In genomic region chr12:108832730-108833354, GRCh38 we compare ENCODE assay signal across 10 cellular contexts. TPM values are rescaled to one million over a fixed set of nuclear protein-coding genes. Genes with fewer than 3 reads are reported as not detected.
DNase-seq lines count a peak whose midpoint lies in the region; ATAC-seq and TF ChIP-seq lines count a peak whose summit lies in the region.
"Had no signal": no experiment of that assay in that cellular context is flagged by ENCODE, and none has a peak within 500 bp of the region (broad histone marks: within the 10 kb centered on the region; RNA-seq: fewer than 3 reads in every experiment).

No MANE protein-coding gene starts in this region.

- H2BK5ac ChIP-seq in mesenchymal stem cell (ENCODE audit: low read depth, low read length, poor library complexity, severe bottlenecking) = peak overlapping the region; percentile 99

- CTCF ChIA-PET in activated CD8-positive, alpha-beta T cell treated with anti-CD3 and anti-CD28 coated beads for 36 hours (lab: Charles Lee) = interaction anchor here (1.1 to 1.5 kb wide), 3 partner anchors 30 to 168 kb away, joined by 3 to 4 read pairs (median 3); no protein-coding TSS in a partner anchor

- DNase-seq in M059J (ENCODE audit: low read depth) = peak; percentile 75
- DNase-seq in coronary artery (ENCODE audit: low spot score) = no peak
- peak; percentile 77 for DNase-seq in mesenchymal stem cell
- no peak for DNase-seq in transverse colon
- no peak for DNase-seq in NCI-H345 (lab: John Stamatoyannopoulos, UW)
- no peak for DNase-seq in activated naive CD4-positive, alpha-beta T cell treated with anti-CD3 and anti-CD28 coated beads, Interleukin-2, amount 50 U/mL, for 16 hours
- DNase-seq in activated CD8-positive, alpha-beta T cell treated with anti-CD3 and anti-CD28 coated beads for 36 hours = no peak
- DNase-seq: activated B cell treated with CpG ODN at 0.5 μM for 24 hours had no signal

- no peak overlapping the region for H3K14ac ChIP-seq in mesenchymal stem cell (ENCODE audit: low read length in 2 of 2)

- H4K8ac ChIP-seq in mesenchymal stem cell (ENCODE audit: low read length) = peak overlapping the region; percentile 92

- in situ Hi-C loops in transverse colon (cut with MboI; ENCODE audit: low pct_ligation_motif_present in 1 of 4, low pct_unique_long_range_greater_than_20kb in 1 of 4, low sequenced_read_pairs in 3 of 4) = no loop called here

- WGBS in mesenchymal stem cell = 17% methylated on average over 5 of the region's 10 CpGs
- WGBS in transverse colon (ENCODE audit: low coverage in 1 of 2), 2 donors = 58 to 72% methylated on average over 7 to 10 of the region's 10 CpGs

- H3K9me3 Mint-ChIP-seq in activated CD8-positive, alpha-beta T cell treated with anti-CD3 and anti-CD28 coated beads for 36 hours = no peaks in the 10 kb centered on the region
- H3K9me3 Mint-ChIP-seq: activated B cell treated with CpG ODN at 0.5 μM for 24 hours had no signal

- H3K79me1 ChIP-seq in mesenchymal stem cell (replicated peaks; ENCODE audit: low read length, poor library complexity, severe bottlenecking) = peaks cover 5% of the 10 kb centered on the region

- H2AK5ac ChIP-seq in mesenchymal stem cell (ENCODE audit: low read length, severe bottlenecking) = peak overlapping the region; percentile 100

- H3K27me3 Mint-ChIP-seq in activated CD8-positive, alpha-beta T cell treated with anti-CD3 and anti-CD28 coated beads for 36 hours = no peaks in the 10 kb centered on the region
- H3K27me3 Mint-ChIP-seq: activated B cell treated with CpG ODN at 0.5 μM for 24 hours had no signal

- H3K27ac ChIP-seq in coronary artery (peak overlapping the region; percentile 73 to 89), mesenchymal stem cell (ENCODE audit: low read length, poor library complexity, severe bottlenecking) (peak overlapping the region; percentile 100), transverse colon (peak overlapping the region; percentile 66 to 84 (median 80))

- TF ChIP-seq POLR2A in transverse colon (IDR thresholded peaks at IDR 0.05) = no peak

- no peak for TF ChIP-seq EP300 in transverse colon (IDR thresholded peaks at IDR 0.05; ENCODE audit: low read depth)

- POLR2A ChIA-PET in activated CD8-positive, alpha-beta T cell treated with anti-CD3 and anti-CD28 coated beads for 36 hours (lab: Charles Lee) = no interaction called here

- no peak overlapping the region for H3K23ac ChIP-seq in mesenchymal stem cell (ENCODE audit: low read length in 2 of 2)

- intact Hi-C loops in transverse colon (cut with DNase I; ENCODE audit: low total_unique reads) = no loop called here
- intact Hi-C loops in activated CD8-positive, alpha-beta T cell treated with anti-CD3 and anti-CD28 coated beads for 36 hours (cut with micrococcal nuclease) = no loop called here

- H2BK120ac ChIP-seq in mesenchymal stem cell (ENCODE audit: low read depth, low read length) = peak overlapping the region; percentile 85

- H3K27ac Mint-ChIP-seq in activated CD8-positive, alpha-beta T cell treated with anti-CD3 and anti-CD28 coated beads for 36 hours = no peak overlapping the region
- H3K27ac Mint-ChIP-seq: activated B cell treated with CpG ODN at 0.5 μM for 24 hours had no signal

- peak overlapping the region; percentile 55 for H3K4me2 ChIP-seq in mesenchymal stem cell (ENCODE audit: low read length, poor library complexity, severe bottlenecking)

- TF ChIP-seq CTCF in coronary artery (IDR thresholded peaks at IDR 0.05) (no peak), transverse colon (IDR thresholded peaks at IDR 0.05) (no peak)
- no peak for TF ChIP-seq CTCF in activated CD8-positive, alpha-beta T cell treated with anti-CD3 and anti-CD28 coated beads for 36 hours (IDR thresholded peaks at IDR 0.05)

- H3K36me3 Mint-ChIP-seq in activated CD8-positive, alpha-beta T cell treated with anti-CD3 and anti-CD28 coated beads for 36 hours (ENCODE audit: low read depth) = peaks cover 43% of the 10 kb centered on the region

- H3K27me3 ChIP-seq in mesenchymal stem cell (ENCODE audit: control insufficient read depth in 1 of 2, insufficient read depth in 1 of 2, low read length in 2 of 2) = no peaks in the 10 kb centered on the region
- no peaks in the 10 kb centered on the region for H3K27me3 ChIP-seq in transverse colon

- peak overlapping the region; percentile 29 for H2BK15ac ChIP-seq in mesenchymal stem cell (ENCODE audit: low read depth, poor library complexity, severe bottlenecking)

- no peak for ATAC-seq in GM21360 (IDR thresholded peaks at IDR 0.05; ENCODE audit: unreplicated experiment)
- no peak for ATAC-seq in activated CD8-positive, alpha-beta T cell treated with anti-CD3 and anti-CD28 coated beads for 36 hours

- peak overlapping the region; percentile 87 for H3K9ac ChIP-seq in mesenchymal stem cell (ENCODE audit: low read length)

- H3K36me3 ChIP-seq in mesenchymal stem cell (ENCODE audit: control insufficient read depth in 1 of 2, insufficient read depth in 2 of 2, low read depth in 1 of 2, low read length in 2 of 2) (peaks cover 29 to 72% of the 10 kb centered on the region in 2 experiments), transverse colon (peaks cover 0 to 6% (median 0%) of the 10 kb centered on the region in 4 donors)

- no peak overlapping the region for H2AFZ ChIP-seq in mesenchymal stem cell (ENCODE audit: low read depth, low read length)

- H3K4me1 ChIP-seq in mesenchymal stem cell (ENCODE audit: control insufficient read depth, insufficient read depth, low read depth, low read length) (peaks cover 38% of the 10 kb centered on the region), transverse colon (peaks cover 13 to 32% (median 23%) of the 10 kb centered on the region in 4 donors)

- peaks cover 37% of the 10 kb centered on the region for H3K4me1 Mint-ChIP-seq in activated CD8-positive, alpha-beta T cell treated with anti-CD3 and anti-CD28 coated beads for 36 hours (ENCODE audit: low read depth)
- H3K4me1 Mint-ChIP-seq: activated B cell treated with CpG ODN at 0.5 μM for 24 hours had no signal

- H4K91ac ChIP-seq in mesenchymal stem cell (ENCODE audit: low read length) = peak overlapping the region; percentile 94

- H2BK12ac ChIP-seq in mesenchymal stem cell (ENCODE audit: low read length in 2 of 2) = peak overlapping the region; percentile 85 to 96

- H3K9me3 ChIP-seq in mesenchymal stem cell (ENCODE audit: control insufficient read depth, low read length) (no peaks in the 10 kb centered on the region), transverse colon (no peaks in the 10 kb centered on the region)

- H3K4me3 ChIP-seq in coronary artery (peak overlapping the region; percentile 40), mesenchymal stem cell (ENCODE audit: insufficient read depth in 1 of 2, low read depth in 1 of 2, low read length in 2 of 2) (peak overlapping the region in 1 of 2 experiments; percentile 43), transverse colon (no peak overlapping the region)

- H3K4ac ChIP-seq in mesenchymal stem cell (ENCODE audit: low read depth in 1 of 2, low read length in 2 of 2) = peak overlapping the region; percentile 63 to 92

- H3K18ac ChIP-seq in mesenchymal stem cell (ENCODE audit: low read depth in 1 of 2, low read length in 2 of 2) = peak overlapping the region; percentile 70 to 98

- H3K4me3 Mint-ChIP-seq in activated CD8-positive, alpha-beta T cell treated with anti-CD3 and anti-CD28 coated beads for 36 hours = no peak overlapping the region
- H3K4me3 Mint-ChIP-seq: activated B cell treated with CpG ODN at 0.5 μM for 24 hours had no signal

RNA-seq across cellular contexts. Expression of gene SSH1, which starts 24.5 kb away (rescaled TPM):
- 10.5 and 20.1 TPM in 2 replicates for total RNA-seq in M059J (2014; rRNA removed; shearing (Covaris generic))
- polyA plus RNA-seq in mesenchymal stem cell (2013, experiment 1 of 2) = 42.7 TPM
- polyA plus RNA-seq in mesenchymal stem cell (2013, experiment 2 of 2) = 38.8 TPM
- total RNA-seq in transverse colon = 10 to 100 TPM; 15.0 to 39.0 (median 18.9) TPM
- 10 to 100 TPM; 33.0 to 34.5 TPM for total RNA-seq in activated CD8-positive, alpha-beta T cell treated with anti-CD3 and anti-CD28 coated beads for 36 hours

RNA-seq across cellular contexts. Expression of gene DAO, which starts 47.0 kb away (rescaled TPM):
- total RNA-seq in M059J (2014; rRNA removed; shearing (Covaris generic)) = not detected in 2 replicates
- not detected for polyA plus RNA-seq in mesenchymal stem cell (2013, experiment 1 of 2)
- not detected for polyA plus RNA-seq in mesenchymal stem cell (2013, experiment 2 of 2)
- 1 to 10 TPM in 3 of 4 donors, not detected in 1; 3.7 to 7.1 (median 4.4) TPM for total RNA-seq in transverse colon
- not detected for total RNA-seq in activated CD8-positive, alpha-beta T cell treated with anti-CD3 and anti-CD28 coated beads for 36 hours
- total RNA-seq: activated B cell treated with CpG ODN at 0.5 μM for 24 hours, temporal lobe had no signal

Comparison
In these comparisons a context has a peak if more than half of its experiments do, and no peak if none do; other contexts are left out.
1. DNase-seq: peak in M059J (single experiment) and mesenchymal stem cell (single experiment); none in coronary artery (single experiment), transverse colon (single experiment), NCI-H345 (single experiment), activated naive CD4-positive, alpha-beta T cell treated with anti-CD3 and anti-CD28 coated beads, Interleukin-2, amount 50 U/mL, for 16 hours (single experiment) and activated CD8-positive, alpha-beta T cell treated with anti-CD3 and anti-CD28 coated beads for 36 hours (single experiment).
2. Peak in every context shown above with its lines, with median percentiles within 50 percentile points of each other: H3K27ac ChIP-seq.